In the genomic region with DNA sequence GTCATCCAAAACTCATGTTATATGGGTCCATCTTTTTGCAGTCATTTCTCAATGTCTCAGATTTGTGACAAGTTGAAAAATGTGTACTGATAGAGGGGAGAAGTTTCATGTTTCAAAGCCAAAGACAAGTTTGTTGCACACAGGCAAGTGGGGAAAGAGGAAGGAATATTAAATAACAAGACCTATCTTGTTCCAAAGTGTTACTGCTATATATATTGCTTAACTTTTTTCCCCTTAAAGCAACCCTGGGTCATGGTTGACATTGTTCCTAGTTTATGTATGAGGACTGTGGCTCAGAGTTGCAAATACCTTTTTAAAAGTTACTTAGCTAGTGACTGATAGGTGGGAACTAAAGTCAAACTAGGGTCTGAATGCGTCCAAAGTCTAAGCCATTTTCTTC, we compare ENCODE assay signal across 12 cellular contexts. TPM values are rescaled to one million over a fixed set of nuclear protein-coding genes. Genes with fewer than 3 reads are reported as not detected.
DNase-seq lines count a peak whose midpoint lies in the region; ATAC-seq and TF ChIP-seq lines count a peak whose summit lies in the region.
"Had no signal": no experiment of that assay in that cellular context is flagged by ENCODE, and none has a peak within 500 bp of the region (broad histone marks: within the 10 kb centered on the region; RNA-seq: fewer than 3 reads in every experiment).

No MANE protein-coding gene starts in this region.

- no peak for TF ChIP-seq POLR2A in uterus (IDR thresholded peaks at IDR 0.05)

- peak overlapping the region; percentile 98 for H3K27ac Mint-ChIP-seq in activated T-cell treated with anti-CD3 and anti-CD28 coated beads, Interleukin-2, amount 50 U/mL, for 24 hours

- H3K4me1 Mint-ChIP-seq in activated T-cell treated with anti-CD3 and anti-CD28 coated beads, Interleukin-2, amount 50 U/mL, for 24 hours (ENCODE audit: low read depth) = peaks cover 72% of the 10 kb centered on the region

- no peaks in the 10 kb centered on the region for H3K9me3 Mint-ChIP-seq in activated T-cell treated with anti-CD3 and anti-CD28 coated beads, Interleukin-2, amount 50 U/mL, for 24 hours

- H3K27ac ChIP-seq in subcutaneous abdominal adipose tissue (ENCODE audit: low read depth, low read length) (no peak overlapping the region), uterus (no peak overlapping the region)
- H3K27ac ChIP-seq: ovary had no signal

- H3K9me3 ChIP-seq in subcutaneous abdominal adipose tissue (ENCODE audit: control insufficient read depth in 5 of 5, low read length in 5 of 5) (no peaks in the 10 kb centered on the region), uterus (no peaks in the 10 kb centered on the region)
- H3K9me3 ChIP-seq: gastroesophageal sphincter, ovary had no signal

- no peak overlapping the region for H3K9ac ChIP-seq in subcutaneous abdominal adipose tissue (ENCODE audit: low read length in 5 of 5)

- H3K4me1 ChIP-seq in subcutaneous abdominal adipose tissue (ENCODE audit: control insufficient read depth in 5 of 5, insufficient read depth in 5 of 5, low read length in 5 of 5) = peaks cover 0 to 28% (median 17%) of the 10 kb centered on the region in 5 donors
- H3K4me1 ChIP-seq in uterus = no peaks in the 10 kb centered on the region

- H3K27me3 ChIP-seq in subcutaneous abdominal adipose tissue (ENCODE audit: control insufficient read depth in 5 of 5, insufficient read depth in 4 of 5, low read length in 5 of 5) (peaks cover 4 to 13% (median 8%) of the 10 kb centered on the region in 5 donors), uterus (peaks cover 0 to 9% of the 10 kb centered on the region in 2 donors)
- H3K27me3 ChIP-seq: ovary had no signal

- H3K36me3 ChIP-seq in subcutaneous abdominal adipose tissue (ENCODE audit: control insufficient read depth in 5 of 5, insufficient read depth in 5 of 5, low read length in 5 of 5) = no peaks in the 10 kb centered on the region
- H3K36me3 ChIP-seq in uterus = no peaks in the 10 kb centered on the region
- H3K36me3 ChIP-seq: gastroesophageal sphincter, ovary had no signal

- ATAC-seq in HG03175 (IDR thresholded peaks at IDR 0.05; ENCODE audit: unreplicated experiment) = no peak
- ATAC-seq: gastroesophageal sphincter had no signal

- H3K36me3 Mint-ChIP-seq in activated T-cell treated with anti-CD3 and anti-CD28 coated beads, Interleukin-2, amount 50 U/mL, for 24 hours (ENCODE audit: low read depth) = peaks cover 57% of the 10 kb centered on the region

- H3K4me3 ChIP-seq in fibroblast of mammary gland (ENCODE audit: control insufficient read depth, low read depth, low read length) = peak overlapping the region; percentile 77
- H3K4me3 ChIP-seq in subcutaneous abdominal adipose tissue (ENCODE audit: low read depth in 1 of 5, low read length in 5 of 5) = peak overlapping the region in 4 of 5 donors; percentile 3 to 73 (median 66)
- no peak overlapping the region for H3K4me3 ChIP-seq in uterus

- H3K27me3 Mint-ChIP-seq in activated T-cell treated with anti-CD3 and anti-CD28 coated beads, Interleukin-2, amount 50 U/mL, for 24 hours = no peaks in the 10 kb centered on the region

- no peak for TF ChIP-seq CTCF in fibroblast of mammary gland (conservative IDR thresholded peaks at IDR 0.05; ENCODE audit: control insufficient read depth, insufficient read depth, low read depth, low read length)
- no peak for TF ChIP-seq CTCF in uterus (IDR thresholded peaks at IDR 0.05)

- no peak for DNase-seq in activated T-cell treated with anti-CD3 and anti-CD28 coated beads, Interleukin-2, amount 50 U/mL, for 24 hours
- DNase-seq in activated T-cell treated with anti-CD3 and anti-CD28 coated beads for 4 hours (no peak), SKM-1 treated with dmso at 0.1 percent for 144 hours (lab: John Stamatoyannopoulos, UW; ENCODE audit: unreplicated experiment) (peak; percentile 77), fibroblast of mammary gland (ENCODE audit: low read depth) (no peak), NCI-H1694 (lab: John Stamatoyannopoulos, UW) (no peak), uterus (no peak)
- DNase-seq: activated effector memory CD4-positive, alpha-beta T cell treated with Interleukin-2 at 50 U/mL for 16 hours; ovary; stimulated activated CD8-positive, alpha-beta memory T cell treated with anti-CD3 and anti-CD28 coated beads, Interleukin-4, amount 100 ng/mL, for 48 hours had no signal

- H3K4me3 Mint-ChIP-seq in activated T-cell treated with anti-CD3 and anti-CD28 coated beads, Interleukin-2, amount 50 U/mL, for 24 hours = peak overlapping the region; percentile 97

- intact Hi-C loops in uterus (cut with DNase I; ENCODE audit: low total_unique reads) = no loop called here

RNA-seq across cellular contexts. Expression of gene ITGA4, which starts 1.7 kb away (rescaled TPM):
- 100 to 1,000 TPM in 1 of 4 donors, 1 to 10 TPM in 2, under 1 TPM in 1; 0.51 to 112 (median 4.5) TPM for total RNA-seq in uterus

Comparison
In these comparisons a context has a peak if more than half of its experiments do, and no peak if none do; other contexts are left out.
1. H3K4me3 ChIP-seq: peak in fibroblast of mammary gland (single experiment) and subcutaneous abdominal adipose tissue (4 of 5); none in uterus (0 of 2).